In the genomic region with DNA sequence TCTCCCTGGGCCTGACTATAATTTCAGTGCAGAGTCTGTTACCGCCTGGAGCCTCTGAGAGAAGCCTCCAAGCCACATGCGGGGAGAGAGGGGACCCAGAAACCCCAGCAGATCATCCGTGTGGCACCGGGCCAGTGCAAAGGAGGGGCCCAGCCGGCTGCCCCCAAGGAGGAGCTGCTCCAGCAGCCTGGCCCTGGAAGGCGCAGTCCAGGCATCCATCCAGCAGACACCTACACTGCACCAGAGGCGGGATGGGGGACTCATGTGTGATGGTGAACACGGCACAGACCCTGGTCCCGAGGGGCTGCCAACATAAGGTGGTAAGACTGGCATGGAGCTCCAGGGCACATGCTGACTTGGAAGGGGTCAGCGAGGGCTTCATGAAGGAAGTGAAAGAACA, we compare ENCODE assay signal across 18 cellular contexts. TPM values are rescaled to one million over a fixed set of nuclear protein-coding genes. Genes with fewer than 3 reads are reported as not detected.
A peak's percentile ranks its signal among the peaks of the same experiment; 100 is the strongest.
DNase-seq lines count a peak whose midpoint lies in the region; ATAC-seq and TF ChIP-seq lines count a peak whose summit lies in the region.
"Had no signal": no experiment of that assay in that cellular context is flagged by ENCODE, and none has a peak within 500 bp of the region (broad histone marks: within the 10 kb centered on the region; RNA-seq: fewer than 3 reads in every experiment).

No MANE protein-coding gene starts in this region.

- H3K27me3 Mint-ChIP-seq in H9 (ENCODE audit: low read depth): no peaks in the 10 kb centered on the region
- no peaks in the 10 kb centered on the region for H3K27me3 Mint-ChIP-seq in brain

- H3K14ac ChIP-seq in H9 (ENCODE audit: insufficient read depth, low read length) (no peak overlapping the region), neuronal stem cell (ENCODE audit: low read length) (no peak overlapping the region)

- ATAC-seq in HG02852 (IDR thresholded peaks at IDR 0.05; ENCODE audit: unreplicated experiment): no peak
- no peak for ATAC-seq in GM21381 (IDR thresholded peaks at IDR 0.05; ENCODE audit: unreplicated experiment)

- peak overlapping the region in 2 of 3 experiments; percentile 55 to 69; a peak in 2 of 7 replicates for H3K27ac Mint-ChIP-seq in H9
- peak overlapping the region; percentile 25 to 74 (median 47) for H3K27ac Mint-ChIP-seq in brain

- no peak overlapping the region for H3K23ac ChIP-seq in H9 (ENCODE audit: insufficient read length, low read depth, low read length)
- peak overlapping the region; percentile 48 for H3K23ac ChIP-seq in neuronal stem cell (ENCODE audit: low read depth, low read length, poor library complexity)

- peaks cover 3 to 7% (median 3%) of the 10 kb centered on the region in 3 experiments; a peak in 6 of 7 replicates for H3K36me3 Mint-ChIP-seq in H9 (ENCODE audit: insufficient read depth in 1 of 3, low read depth in 3 of 3)
- peaks cover 9% of the 10 kb centered on the region for H3K36me3 Mint-ChIP-seq in brain

- peaks cover 10% of the 10 kb centered on the region; the same call in 1 of the 2 replicates for H3K36me3 ChIP-seq in BLaER1
- H3K36me3 ChIP-seq in neuronal stem cell (replicated peaks in 1 of 2; ENCODE audit: control insufficient read depth in 2 of 2, insufficient read depth in 2 of 2, low read length in 2 of 2): peaks cover 14 to 24% of the 10 kb centered on the region in 2 donors
- H3K36me3 ChIP-seq: Peyer's patch had no signal

- no peaks in the 10 kb centered on the region for H3K79me2 ChIP-seq in H9 (ENCODE audit: insufficient read depth, low read length)

- WGBS in H9 (ENCODE audit: extremely low coverage, insufficient read length, low lambda C conversion rate): no CpG with 5 or more reads among the region's 10 CpGs
- no CpG with 5 or more reads among the region's 10 CpGs for WGBS in neuronal stem cell (ENCODE audit: extremely low coverage in 2 of 2, insufficient read length in 2 of 2, insufficient replicate concordance in 1 of 2), 2 donors

- H3K9me3 ChIP-seq in BLaER1: no peaks in the 10 kb centered on the region
- no peaks in the 10 kb centered on the region for H3K9me3 ChIP-seq in H9 (ENCODE audit: control insufficient read depth, low read depth, low read length)
- H3K9me3 ChIP-seq in neuronal stem cell (replicated peaks in 1 of 2; ENCODE audit: control insufficient read depth in 2 of 2, insufficient read depth in 1 of 2, low read depth in 1 of 2, low read length in 2 of 2): no peaks in the 10 kb centered on the region
- H3K9me3 ChIP-seq: Peyer's patch had no signal

- peak overlapping the region; percentile 69 for H3K27ac ChIP-seq in BLaER1
- H3K27ac ChIP-seq in H9 (ENCODE audit: insufficient read length, low read depth, low read length): no peak overlapping the region
- H3K27ac ChIP-seq in neuronal stem cell (replicated peaks; ENCODE audit: low read length): no peak overlapping the region
- H3K27ac ChIP-seq: GM23248, Peyer's patch, SK-N-MC had no signal

- H3T11ph ChIP-seq in H9 (ENCODE audit: low read length): no peak overlapping the region

- DNase-seq in H9 (no peak), neuronal stem cell (ENCODE audit: low spot score) (no peak), NCI-H1105 (lab: John Stamatoyannopoulos, UW) (no peak), globus pallidus (ENCODE audit: low spot score) (no peak)
- DNase-seq: DMS153, GM23248, NCI-H1105 treated with DMSO at 0.1 percent for 48 hours, NCI-H1694 treated with DMSO at 0.1 percent for 48 hours, NCI-H2107, NCI-H226, NCI-H524 treated with DMSO at 0.1 percent for 48 hours, Peyer's patch, Right ventricle myocardium superior had no signal

- no peak overlapping the region for H3K56ac ChIP-seq in H9 (ENCODE audit: insufficient read length, low read depth, low read length)

- no peak overlapping the region for H2BK20ac ChIP-seq in H9 (ENCODE audit: low read depth, low read length, poor library complexity, severe bottlenecking)

- H2AK5ac ChIP-seq in H9 (ENCODE audit: insufficient read length, low read length) (no peak overlapping the region), neuronal stem cell (ENCODE audit: low read depth, low read length) (no peak overlapping the region)

- H3K4me1 Mint-ChIP-seq in H9: peaks cover 18 to 24% of the 10 kb centered on the region in 2 experiments
- H3K4me1 Mint-ChIP-seq in brain: peaks cover 30% of the 10 kb centered on the region

- no peak overlapping the region for H2BK120ac ChIP-seq in H9 (ENCODE audit: low read depth, low read length, poor library complexity, severe bottlenecking)
- H2BK120ac ChIP-seq in neuronal stem cell (ENCODE audit: low read depth, low read length): no peak overlapping the region

- TF ChIP-seq CTCF in H9 (conservative IDR thresholded peaks at IDR 0.05) (no peak), brain (conservative IDR thresholded peaks at IDR 0.05) (no peak)

- no peak overlapping the region for H4K91ac ChIP-seq in H9 (ENCODE audit: insufficient read length, low read depth, low read length)
- no peak overlapping the region for H4K91ac ChIP-seq in neuronal stem cell (ENCODE audit: low read depth, low read length, poor library complexity)

- H4K5ac ChIP-seq in H9 (ENCODE audit: insufficient read length, low read depth, low read length): no peak overlapping the region

- H3K23me2 ChIP-seq in H9 (ENCODE audit: insufficient read length, low read depth, low read length, poor library complexity, severe bottlenecking): no peaks in the 10 kb centered on the region

- H3K4me2 ChIP-seq in BLaER1: peak overlapping the region; percentile 85
- no peak overlapping the region for H3K4me2 ChIP-seq in H9 (ENCODE audit: insufficient read depth, insufficient read length, low read length)
- no peak overlapping the region for H3K4me2 ChIP-seq in neuronal stem cell (ENCODE audit: insufficient read depth, low read length, poor library complexity, severe bottlenecking)

- H3K27me3 ChIP-seq in BLaER1 (no peaks in the 10 kb centered on the region), H9 (ENCODE audit: insufficient read depth, low read length) (no peaks in the 10 kb centered on the region), neuronal stem cell (ENCODE audit: control insufficient read depth in 3 of 3, insufficient read depth in 3 of 3, low read depth in 1 of 3, low read length in 3 of 3) (no peaks in the 10 kb centered on the region)
- H3K27me3 ChIP-seq: Peyer's patch had no signal

- H3K18ac ChIP-seq in H9 (ENCODE audit: insufficient read length, low read depth, low read length) (no peak overlapping the region), neuronal stem cell (ENCODE audit: low read length) (no peak overlapping the region)

- H2BK5ac ChIP-seq in H9 (ENCODE audit: insufficient read length, low read length) (no peak overlapping the region), neuronal stem cell (ENCODE audit: low read length) (no peak overlapping the region)

- H3K4me1 ChIP-seq in BLaER1 (peaks cover 91% of the 10 kb centered on the region), H9 (ENCODE audit: insufficient read depth, low read length) (peaks cover 4% of the 10 kb centered on the region), neuronal stem cell (ENCODE audit: control insufficient read depth in 2 of 2, insufficient read depth in 1 of 2, low read depth in 1 of 2, low read length in 2 of 2) (peaks cover 9 to 15% of the 10 kb centered on the region in 2 donors)

- no peak overlapping the region for H2AFZ ChIP-seq in H9 (ENCODE audit: low read length)
- no peak overlapping the region for H2AFZ ChIP-seq in neuronal stem cell (ENCODE audit: low read length)
- H2AFZ ChIP-seq: GM23248 had no signal

- no peak overlapping the region for H2BK15ac ChIP-seq in H9 (ENCODE audit: low read depth, low read length)
- no peak overlapping the region for H2BK15ac ChIP-seq in neuronal stem cell (ENCODE audit: low read length)

- H3K4me3 Mint-ChIP-seq in H9 (no peak overlapping the region; a peak in 1 of 5 replicates), brain (no peak overlapping the region)

- H3K9ac ChIP-seq in BLaER1 (peak overlapping the region; percentile 59; the same call in 1 of the 2 replicates), H9 (ENCODE audit: extremely low read depth, insufficient read length, low read length) (no peak overlapping the region), neuronal stem cell (ENCODE audit: low read depth, low read length, poor library complexity) (no peak overlapping the region)
- H3K9ac ChIP-seq: GM23248 had no signal

- no peaks in the 10 kb centered on the region for H3K79me1 ChIP-seq in H9 (ENCODE audit: insufficient read depth, low read depth, low read length, poor library complexity, severe bottlenecking)
- peaks cover 4% of the 10 kb centered on the region for H3K79me1 ChIP-seq in neuronal stem cell (ENCODE audit: low read depth, low read length)

- no peak overlapping the region for H2BK12ac ChIP-seq in H9 (ENCODE audit: insufficient read length, low read depth, low read length)
- no peak overlapping the region for H2BK12ac ChIP-seq in neuronal stem cell (ENCODE audit: low read length)

- H4K8ac ChIP-seq in H9 (replicated peaks; ENCODE audit: insufficient read length, low read depth, low read length) (no peak overlapping the region), neuronal stem cell (ENCODE audit: low read depth, low read length) (no peak overlapping the region)

- no peaks in the 10 kb centered on the region for H3K9me3 Mint-ChIP-seq in H9
- peaks cover 0 to under 1% (median 0%) of the 10 kb centered on the region in 5 experiments for H3K9me3 Mint-ChIP-seq in brain

- H3K4ac ChIP-seq in H9 (ENCODE audit: low read depth, low read length) (no peak overlapping the region), neuronal stem cell (ENCODE audit: low read length) (no peak overlapping the region)

- H4K20me1 ChIP-seq in BLaER1 (0 out of 2 replicates have a peak, but pooled peaks cover 5% of the 10 kb centered on the region), H9 (ENCODE audit: control insufficient read depth, insufficient read depth, insufficient read length) (no peaks in the 10 kb centered on the region)

- H3K4me3 ChIP-seq in BLaER1 (no peak overlapping the region), neuronal stem cell (ENCODE audit: low read length in 2 of 2) (no peak overlapping the region)
- H3K4me3 ChIP-seq: GM23248, Peyer's patch, SK-N-MC had no signal

RNA-seq across cellular contexts. Expression of gene CLSTN1, which starts 39.6 kb away (rescaled TPM):
- total RNA-seq in H9 (2021): 100 and 101 TPM in 2 replicates
- polyA plus RNA-seq in brain (ENCODE audit: insufficient read depth, low read depth, low replicate concordance): 416 TPM
- polyA plus RNA-seq in neuronal stem cell (2013, experiment 1 of 2): 114 TPM
- polyA plus RNA-seq in neuronal stem cell (2013, experiment 2 of 2): 114 TPM

RNA-seq across cellular contexts. Expression of gene CTNNBIP1, which starts 46.7 kb away (rescaled TPM):
- 43.0 and 44.4 TPM in 2 replicates for total RNA-seq in H9 (2021)
- 84.5 TPM for polyA plus RNA-seq in brain (ENCODE audit: insufficient read depth, low read depth, low replicate concordance)
- polyA plus RNA-seq in neuronal stem cell (2013, experiment 1 of 2): 123 TPM
- 121 TPM for polyA plus RNA-seq in neuronal stem cell (2013, experiment 2 of 2)
